1 cellular context compared by ENCODE assay signal in the genomic region with DNA sequence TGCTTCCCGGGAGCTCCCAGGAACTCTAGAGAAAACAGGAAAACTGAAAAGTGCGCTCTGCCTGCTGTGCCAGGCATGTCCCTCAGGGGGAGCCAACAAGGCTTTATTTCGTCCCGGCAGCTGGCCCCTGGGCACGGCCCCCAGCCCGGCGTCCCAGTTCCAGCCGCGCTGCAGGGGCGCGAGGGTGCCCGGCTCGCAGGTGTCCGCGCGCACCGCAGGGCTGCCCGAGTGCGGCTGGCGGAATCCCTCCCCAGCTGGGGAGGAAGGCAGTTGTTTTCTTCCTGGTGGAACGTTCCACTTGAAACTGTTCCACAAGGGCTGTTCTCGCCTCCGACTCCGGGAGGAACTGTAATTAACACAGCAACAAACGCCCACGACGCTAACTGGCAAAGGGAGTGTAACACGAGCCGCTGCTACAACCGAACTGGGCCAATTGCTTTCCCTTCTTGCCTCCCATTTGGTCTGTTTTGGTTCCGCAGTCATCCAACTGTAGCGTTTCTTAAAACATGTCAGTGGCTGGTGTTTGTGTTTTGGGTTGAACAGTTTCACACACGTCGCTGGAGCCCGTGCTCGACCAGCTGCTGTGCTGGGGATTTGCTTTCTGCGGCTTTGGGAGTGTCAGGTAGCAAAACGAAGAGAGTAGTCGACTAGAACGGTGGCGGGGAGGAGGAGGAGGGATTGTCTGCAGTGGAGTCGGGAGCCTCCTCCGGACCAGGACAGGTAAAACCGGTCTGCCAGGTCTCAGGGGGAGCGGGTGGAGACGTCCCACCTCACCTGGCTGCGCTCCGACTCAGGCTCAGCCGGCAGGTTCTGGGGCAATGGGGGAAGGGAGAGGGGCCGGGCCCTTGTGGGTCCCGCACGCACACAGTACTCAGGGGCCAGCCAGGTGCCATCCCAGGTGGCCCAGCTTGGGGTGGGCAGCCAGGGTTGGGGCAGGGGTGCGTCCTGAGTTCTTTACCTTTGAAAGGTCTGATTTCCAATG.
A peak's percentile ranks its signal among the peaks of the same experiment; 100 is the strongest.
TF ChIP-seq lines count a peak whose summit lies in the region.

No MANE protein-coding gene starts in this region.

TF ChIP-seq in HepG2, 621 proteins besides CTCF, POLR2A, EP300 and RAD21 (continued from another document and continues in another):
- TF ChIP-seq ZFP91 (CRISPR knock-in tag; IDR thresholded peaks at IDR 0.05; ENCODE audit: borderline replicate concordance) (peak; percentile 63; the same call in 1 of the 2 replicates), ZNF18 (CRISPR knock-in tag; IDR thresholded peaks at IDR 0.05; ENCODE audit: insufficient replicate concordance) (no peak), GATA4 (IDR thresholded peaks at IDR 0.05; ENCODE audit: borderline replicate concordance, low read depth) (no peak), ETV5 (CRISPR knock-in tag; IDR thresholded peaks at IDR 0.05; ENCODE audit: borderline replicate concordance) (no peak), ZC3H13 (CRISPR knock-in tag; IDR thresholded peaks at IDR 0.05) (no peak), ASH2L (IDR thresholded peaks at IDR 0.05; ENCODE audit: insufficient read length, low read depth, low read length) (peak; percentile 26), ZNF691 (CRISPR knock-in tag; IDR thresholded peaks at IDR 0.05; ENCODE audit: borderline replicate concordance, low read depth) (no peak), HOMEZ (CRISPR knock-in tag; IDR thresholded peaks at IDR 0.05; ENCODE audit: low read depth) (no peak), DR1 (CRISPR knock-in tag; IDR thresholded peaks at IDR 0.05) (no peak), U2AF2 (IDR thresholded peaks at IDR 0.05; ENCODE audit: low read depth, low read length) (no peak), RBM39 (IDR thresholded peaks at IDR 0.05; ENCODE audit: low read depth, low read length, poor library complexity, severe bottlenecking) (no peak), ZNF282 (IDR thresholded peaks at IDR 0.05; ENCODE audit: partially characterized antibody) (no peak), ZNF563 (CRISPR knock-in tag; IDR thresholded peaks at IDR 0.05) (no peak), ZNF841 (CRISPR knock-in tag; IDR thresholded peaks at IDR 0.05; ENCODE audit: borderline replicate concordance) (no peak), ARHGAP35 (CRISPR knock-in tag; IDR thresholded peaks at IDR 0.05; ENCODE audit: borderline replicate concordance) (no peak), HNRNPLL (IDR thresholded peaks at IDR 0.05; ENCODE audit: low read depth, low read length, poor library complexity, severe bottlenecking) (peak; percentile 53), ZNF616 (CRISPR knock-in tag; IDR thresholded peaks at IDR 0.05; ENCODE audit: low read depth) (no peak), TRIM24 (CRISPR knock-in tag; IDR thresholded peaks at IDR 0.05) (no peak), PREB (CRISPR knock-in tag; IDR thresholded peaks at IDR 0.05) (no peak), CHD2 (IDR thresholded peaks at IDR 0.05; ENCODE audit: low read depth, low read length) (no peak), ATRX (CRISPR knock-in tag; IDR thresholded peaks at IDR 0.05; ENCODE audit: borderline replicate concordance) (no peak), RXRB (CRISPR knock-in tag; IDR thresholded peaks at IDR 0.05; ENCODE audit: borderline replicate concordance) (no peak), NFIB (CRISPR knock-in tag; IDR thresholded peaks at IDR 0.05; ENCODE audit: borderline replicate concordance) (no peak), MBNL3 (CRISPR knock-in tag; conservative IDR thresholded peaks at IDR 0.05) (no peak), PHF8 (CRISPR knock-in tag; IDR thresholded peaks at IDR 0.05) (no peak)
- TF ChIP-seq, protein P1, sequence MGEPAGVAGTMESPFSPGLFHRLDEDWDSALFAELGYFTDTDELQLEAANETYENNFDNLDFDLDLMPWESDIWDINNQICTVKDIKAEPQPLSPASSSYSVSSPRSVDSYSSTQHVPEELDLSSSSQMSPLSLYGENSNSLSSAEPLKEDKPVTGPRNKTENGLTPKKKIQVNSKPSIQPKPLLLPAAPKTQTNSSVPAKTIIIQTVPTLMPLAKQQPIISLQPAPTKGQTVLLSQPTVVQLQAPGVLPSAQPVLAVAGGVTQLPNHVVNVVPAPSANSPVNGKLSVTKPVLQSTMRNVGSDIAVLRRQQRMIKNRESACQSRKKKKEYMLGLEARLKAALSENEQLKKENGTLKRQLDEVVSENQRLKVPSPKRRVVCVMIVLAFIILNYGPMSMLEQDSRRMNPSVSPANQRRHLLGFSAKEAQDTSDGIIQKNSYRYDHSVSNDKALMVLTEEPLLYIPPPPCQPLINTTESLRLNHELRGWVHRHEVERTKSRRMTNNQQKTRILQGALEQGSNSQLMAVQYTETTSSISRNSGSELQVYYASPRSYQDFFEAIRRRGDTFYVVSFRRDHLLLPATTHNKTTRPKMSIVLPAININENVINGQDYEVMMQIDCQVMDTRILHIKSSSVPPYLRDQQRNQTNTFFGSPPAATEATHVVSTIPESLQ (CRISPR knock-in tag; conservative IDR thresholded peaks at IDR 0.05): no peak
- TF ChIP-seq, protein P2, sequence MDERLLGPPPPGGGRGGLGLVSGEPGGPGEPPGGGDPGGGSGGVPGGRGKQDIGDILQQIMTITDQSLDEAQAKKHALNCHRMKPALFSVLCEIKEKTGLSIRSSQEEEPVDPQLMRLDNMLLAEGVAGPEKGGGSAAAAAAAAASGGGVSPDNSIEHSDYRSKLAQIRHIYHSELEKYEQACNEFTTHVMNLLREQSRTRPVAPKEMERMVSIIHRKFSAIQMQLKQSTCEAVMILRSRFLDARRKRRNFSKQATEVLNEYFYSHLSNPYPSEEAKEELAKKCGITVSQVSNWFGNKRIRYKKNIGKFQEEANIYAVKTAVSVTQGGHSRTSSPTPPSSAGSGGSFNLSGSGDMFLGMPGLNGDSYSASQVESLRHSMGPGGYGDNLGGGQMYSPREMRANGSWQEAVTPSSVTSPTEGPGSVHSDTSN (CRISPR knock-in tag; IDR thresholded peaks at IDR 0.05): no peak
- TF ChIP-seq, protein P3, sequence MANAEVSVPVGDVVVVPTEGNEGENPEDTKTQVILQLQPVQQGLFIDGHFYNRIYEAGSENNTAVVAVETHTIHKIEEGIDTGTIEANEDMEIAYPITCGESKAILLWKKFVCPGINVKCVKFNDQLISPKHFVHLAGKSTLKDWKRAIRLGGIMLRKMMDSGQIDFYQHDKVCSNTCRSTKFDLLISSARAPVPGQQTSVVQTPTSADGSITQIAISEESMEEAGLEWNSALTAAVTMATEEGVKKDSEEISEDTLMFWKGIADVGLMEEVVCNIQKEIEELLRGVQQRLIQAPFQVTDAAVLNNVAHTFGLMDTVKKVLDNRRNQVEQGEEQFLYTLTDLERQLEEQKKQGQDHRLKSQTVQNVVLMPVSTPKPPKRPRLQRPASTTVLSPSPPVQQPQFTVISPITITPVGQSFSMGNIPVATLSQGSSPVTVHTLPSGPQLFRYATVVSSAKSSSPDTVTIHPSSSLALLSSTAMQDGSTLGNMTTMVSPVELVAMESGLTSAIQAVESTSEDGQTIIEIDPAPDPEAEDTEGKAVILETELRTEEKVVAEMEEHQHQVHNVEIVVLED (CRISPR knock-in tag; IDR thresholded peaks at IDR 0.05; ENCODE audit: borderline replicate concordance): peak; percentile 15; the same call in 1 of the 2 replicates
- TF ChIP-seq, protein P4, sequence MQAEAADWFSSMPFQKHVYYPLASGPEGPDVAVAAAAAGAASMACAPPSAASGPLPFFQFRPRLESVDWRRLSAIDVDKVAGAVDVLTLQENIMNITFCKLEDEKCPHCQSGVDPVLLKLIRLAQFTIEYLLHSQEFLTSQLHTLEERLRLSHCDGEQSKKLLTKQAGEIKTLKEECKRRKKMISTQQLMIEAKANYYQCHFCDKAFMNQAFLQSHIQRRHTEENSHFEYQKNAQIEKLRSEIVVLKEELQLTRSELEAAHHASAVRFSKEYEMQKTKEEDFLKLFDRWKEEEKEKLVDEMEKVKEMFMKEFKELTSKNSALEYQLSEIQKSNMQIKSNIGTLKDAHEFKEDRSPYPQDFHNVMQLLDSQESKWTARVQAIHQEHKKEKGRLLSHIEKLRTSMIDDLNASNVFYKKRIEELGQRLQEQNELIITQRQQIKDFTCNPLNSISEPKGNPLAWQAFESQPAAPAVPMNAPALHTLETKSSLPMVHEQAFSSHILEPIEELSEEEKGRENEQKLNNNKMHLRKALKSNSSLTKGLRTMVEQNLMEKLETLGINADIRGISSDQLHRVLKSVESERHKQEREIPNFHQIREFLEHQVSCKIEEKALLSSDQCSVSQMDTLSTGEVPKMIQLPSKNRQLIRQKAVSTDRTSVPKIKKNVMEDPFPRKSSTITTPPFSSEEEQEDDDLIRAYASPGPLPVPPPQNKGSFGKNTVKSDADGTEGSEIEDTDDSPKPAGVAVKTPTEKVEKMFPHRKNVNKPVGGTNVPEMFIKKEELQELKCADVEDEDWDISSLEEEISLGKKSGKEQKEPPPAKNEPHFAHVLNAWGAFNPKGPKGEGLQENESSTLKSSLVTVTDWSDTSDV (CRISPR knock-in tag; IDR thresholded peaks at IDR 0.05): no peak
- TF ChIP-seq, protein P5, sequence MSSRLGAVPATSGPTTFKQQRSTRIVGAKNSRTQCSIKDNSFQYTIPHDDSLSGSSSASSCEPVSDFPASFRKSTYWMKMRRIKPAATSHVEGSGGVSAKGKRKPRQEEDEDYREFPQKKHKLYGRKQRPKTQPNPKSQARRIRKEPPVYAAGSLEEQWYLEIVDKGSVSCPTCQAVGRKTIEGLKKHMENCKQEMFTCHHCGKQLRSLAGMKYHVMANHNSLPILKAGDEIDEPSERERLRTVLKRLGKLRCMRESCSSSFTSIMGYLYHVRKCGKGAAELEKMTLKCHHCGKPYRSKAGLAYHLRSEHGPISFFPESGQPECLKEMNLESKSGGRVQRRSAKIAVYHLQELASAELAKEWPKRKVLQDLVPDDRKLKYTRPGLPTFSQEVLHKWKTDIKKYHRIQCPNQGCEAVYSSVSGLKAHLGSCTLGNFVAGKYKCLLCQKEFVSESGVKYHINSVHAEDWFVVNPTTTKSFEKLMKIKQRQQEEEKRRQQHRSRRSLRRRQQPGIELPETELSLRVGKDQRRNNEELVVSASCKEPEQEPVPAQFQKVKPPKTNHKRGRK (CRISPR knock-in tag; IDR thresholded peaks at IDR 0.05): no peak
